In the genomic region with DNA sequence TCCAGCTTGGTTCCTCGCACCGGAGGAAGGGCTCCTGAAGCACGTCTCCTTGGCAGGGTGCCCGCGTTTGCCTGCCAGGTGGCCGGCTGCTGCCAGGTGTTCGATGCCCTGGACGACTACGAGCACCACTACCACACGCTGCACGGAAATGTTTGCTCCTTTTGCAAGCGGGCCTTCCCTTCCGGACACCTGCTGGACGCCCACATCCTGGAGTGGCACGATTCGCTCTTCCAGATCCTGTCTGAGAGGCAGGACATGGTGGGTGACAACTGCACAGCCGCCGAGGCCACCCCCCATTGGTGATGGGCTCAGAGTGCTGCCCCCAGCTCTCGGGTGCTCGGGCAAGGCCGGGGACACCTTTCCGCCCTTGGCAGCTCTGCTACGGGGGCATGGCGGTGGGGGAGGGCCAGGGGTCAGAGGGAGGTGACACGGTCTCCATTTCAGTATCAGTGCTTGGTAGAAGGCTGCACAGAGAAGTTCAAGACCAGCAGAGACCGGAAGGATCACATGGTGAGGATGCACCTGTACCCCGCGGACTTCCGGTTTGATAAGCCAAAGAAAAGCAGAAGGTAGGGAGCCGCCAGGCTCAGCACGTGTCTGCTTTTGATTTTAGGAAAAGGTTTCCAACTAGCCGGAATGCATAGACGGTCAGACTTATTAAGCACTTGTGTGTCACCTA, we compare ENCODE assay signal across 8 cellular contexts. TPM values are rescaled to one million over a fixed set of nuclear protein-coding genes. Genes with fewer than 3 reads are reported as not detected.
DNase-seq lines count a peak whose midpoint lies in the region; ATAC-seq and TF ChIP-seq lines count a peak whose summit lies in the region.

No MANE protein-coding gene starts in this region.

- H3K27me3 Mint-ChIP-seq in CD14-positive monocyte (ENCODE audit: low read depth in 3 of 3): peaks cover 2 to 6% (median 5%) of the 10 kb centered on the region in 3 donors

- H3K27ac ChIP-seq in muscle layer of duodenum (ENCODE audit: low read length): peak overlapping the region; percentile 45

- H3K4me3 Mint-ChIP-seq in CD14-positive monocyte: peak overlapping the region in 1 of 2 donors; percentile 58

- H3K27ac Mint-ChIP-seq in CD14-positive monocyte: peak overlapping the region in 6 of 7 donors; percentile 6 to 100 (median 86)

- H3K4me1 ChIP-seq in adipocyte (ENCODE audit: control insufficient read depth, insufficient read depth, low read length) (peaks cover 14% of the 10 kb centered on the region), muscle layer of duodenum (ENCODE audit: control insufficient read depth in 1 of 2, insufficient read depth in 2 of 2, low read length in 2 of 2) (peaks cover 8 to 34% of the 10 kb centered on the region in 2 donors)

- H3K4me1 Mint-ChIP-seq in CD14-positive monocyte: peaks cover 37% of the 10 kb centered on the region

- intact Hi-C loops in CD14-positive monocyte (cut with micrococcal nuclease): loop anchor here (2.0 to 5.0 kb wide), 3 partner anchors 31 to 53 kb away; no protein-coding TSS in a partner anchor

- H3K9ac ChIP-seq in adipocyte (ENCODE audit: low read length): no peak overlapping the region

- ATAC-seq in HG02970 (IDR thresholded peaks at IDR 0.05; ENCODE audit: low FRiP score, unreplicated experiment) (no peak), HG03196 (IDR thresholded peaks at IDR 0.05; ENCODE audit: unreplicated experiment) (no peak)
- ATAC-seq in activated CD4-positive, CD25-positive, alpha-beta regulatory T cell treated with anti-CD3 and anti-CD28 coated beads, Interleukin-2, amount 50 U/mL, for 24 hours: no peak

- H3K36me3 ChIP-seq in adipocyte (ENCODE audit: control insufficient read depth, insufficient read depth, low read length, severe bottlenecking) (peaks cover 24% of the 10 kb centered on the region), muscle layer of duodenum (ENCODE audit: control insufficient read depth in 1 of 2, insufficient read depth in 2 of 2, low read length in 2 of 2) (peaks cover 0 to 40% of the 10 kb centered on the region in 2 donors)

- H3K36me3 Mint-ChIP-seq in CD14-positive monocyte: peaks cover 50 to 57% of the 10 kb centered on the region in 2 donors

- H3K4me3 ChIP-seq in LNCaP clone FGC (ENCODE audit: low read depth, low read length) (peak overlapping the region; percentile 81), adipocyte (ENCODE audit: low read length) (peak overlapping the region; percentile 61), muscle layer of duodenum (ENCODE audit: low read depth in 1 of 2, low read length in 2 of 2) (peak overlapping the region; percentile 39 to 90)

- peaks cover 0 to 3% (median 0%) of the 10 kb centered on the region in 7 donors for H3K9me3 Mint-ChIP-seq in CD14-positive monocyte

- no peak for TF ChIP-seq CTCF in CD14-positive monocyte (IDR thresholded peaks at IDR 0.05)
- TF ChIP-seq CTCF in LNCaP clone FGC (IDR thresholded peaks at IDR 0.05; ENCODE audit: control insufficient read depth, extremely low read depth, insufficient read depth): no peak

- H3K27me3 ChIP-seq in adipocyte (replicated peaks; ENCODE audit: control insufficient read depth, insufficient read depth, low read length) (no peaks in the 10 kb centered on the region), muscle layer of duodenum (ENCODE audit: low read depth, low read length) (no peaks in the 10 kb centered on the region)

- no peaks in the 10 kb centered on the region for H3K9me3 ChIP-seq in adipocyte (ENCODE audit: control insufficient read depth, low read length)
- H3K9me3 ChIP-seq in muscle layer of duodenum (ENCODE audit: control insufficient read depth in 1 of 2, low read length in 2 of 2): no peaks in the 10 kb centered on the region

- DNase-seq in CD14-positive monocyte (ENCODE audit: low spot score): no peak
- peak; percentile 54 for DNase-seq in LNCaP clone FGC (ENCODE audit: low read depth)
- DNase-seq in adipocyte (ENCODE audit: low read depth): no peak
- DNase-seq in hepatic stellate cell (ENCODE audit: low spot score): no peak

RNA-seq across cellular contexts. Expression of a gene that starts 1.1 kb away (rescaled TPM):
- 100 to 1,000 TPM in 1 of 2 donors, 10 to 100 TPM in 1; 84.7 to 118 TPM for polyA plus RNA-seq in CD14-positive monocyte

RNA-seq across cellular contexts. Expression of a gene that starts 1.2 kb away (rescaled TPM):
- 10 to 100 TPM; 25.9 to 39.3 TPM for polyA plus RNA-seq in CD14-positive monocyte

RNA-seq across cellular contexts. Expression of a gene that starts 26.8 kb away (rescaled TPM):
- polyA plus RNA-seq in CD14-positive monocyte: not detected

RNA-seq across cellular contexts. Expression of a gene that starts 33.2 kb away (rescaled TPM):
- polyA plus RNA-seq in CD14-positive monocyte: 10 to 100 TPM; 32.7 to 72.8 TPM

RNA-seq across cellular contexts. Expression of a gene that starts 37.3 kb away (rescaled TPM):
- not detected for polyA plus RNA-seq in CD14-positive monocyte
